8 cellular contexts compared by ENCODE assay signal in the genomic region with DNA sequence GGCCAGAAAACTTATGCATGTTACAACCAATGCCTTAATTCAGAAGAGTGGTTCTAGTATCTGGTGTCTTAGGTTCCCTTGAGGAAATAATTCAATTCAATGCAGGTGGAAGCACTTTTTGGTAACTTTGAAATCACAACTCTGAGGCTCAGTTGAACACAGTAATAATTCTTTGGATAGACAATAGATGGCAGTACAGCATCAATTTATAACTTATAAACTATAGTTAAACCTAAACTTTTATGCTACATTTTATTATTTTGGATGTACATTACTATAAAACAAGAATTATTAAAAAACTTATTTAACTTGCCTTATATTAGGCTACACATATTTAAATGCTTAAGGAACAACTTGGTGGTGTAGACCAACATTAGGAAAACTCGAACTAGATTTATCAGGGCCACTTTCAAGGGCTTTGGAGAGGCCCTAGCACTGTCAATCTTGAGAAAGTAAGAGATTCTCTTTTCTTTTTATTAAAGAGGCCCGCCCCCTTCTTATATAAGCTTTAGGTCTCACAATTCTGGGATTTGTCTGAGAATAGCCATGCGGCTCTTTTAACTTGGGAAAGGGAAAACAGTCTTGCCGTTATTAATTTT.
A peak's percentile ranks its signal among the peaks of the same experiment; 100 is the strongest.
DNase-seq lines count a peak whose midpoint lies in the region; ATAC-seq and TF ChIP-seq lines count a peak whose summit lies in the region.

No MANE protein-coding gene starts in this region.

- H3K4me3 Mint-ChIP-seq in WTC11, result no peak overlapping the region

- POLR2A ChIA-PET in WTC11 (lab: Charles Lee), result no interaction called here

- 43% methylated on average over 4 of the region's 4 CpGs for WGBS in right lobe of liver (ENCODE audit: insufficient coverage, low coverage, low lambda C conversion rate, missing lambda C conversion rate)

- no peaks in the 10 kb centered on the region for H3K9me3 ChIP-seq in BLaER1 treated with 17β-estradiol and CSF1 and Interleukin-3, amounts not matched to agents 10 nM and 100 nM (replicated peaks in 1 of 11)
- H3K9me3 ChIP-seq in right lobe of liver, result no peaks in the 10 kb centered on the region

- CTCF ChIA-PET in WTC11 (lab: Charles Lee), result interaction anchor here (1.0 to 2.3 kb wide), 5 partner anchors 63 to 533 kb away, joined by 3 to 6 read pairs (median 4); no protein-coding TSS in a partner anchor

- no peaks in the 10 kb centered on the region for H3K36me3 Mint-ChIP-seq in WTC11

- H4K20me1 ChIP-seq in BLaER1 treated with 17β-estradiol and CSF1 and Interleukin-3, amounts not matched to agents 10 nM and 100 nM, result no peaks in the 10 kb centered on the region

- no peak for TF ChIP-seq POLR2A in right lobe of liver (IDR thresholded peaks at IDR 0.05)

- H3K4me2 ChIP-seq in BLaER1 treated with 17β-estradiol and CSF1 and Interleukin-3, amounts not matched to agents 10 nM and 100 nM, result peak overlapping the region in 6 of 11 experiments; percentile 13 to 30 (median 20); a peak in 7 of 22 replicates

- TF ChIP-seq CTCF in WTC11 (IDR thresholded peaks at IDR 0.05) (peak; percentile 25; the same call in 1 of the 2 replicates), right lobe of liver (IDR thresholded peaks at IDR 0.05) (peak; percentile 44 to 59 (median 53))

- H3K9ac ChIP-seq in BLaER1 treated with 17β-estradiol and CSF1 and Interleukin-3, amounts not matched to agents 10 nM and 100 nM, result no peak overlapping the region

- intact Hi-C loops in right lobe of liver (cut with DNase I), result loop anchor here in 1 of 2 donors (5.0 kb wide), 1 partner anchor 121 kb away; no protein-coding TSS in a partner anchor

- H3K4me3 ChIP-seq in BLaER1 treated with 17β-estradiol and CSF1 and Interleukin-3, amounts not matched to agents 10 nM and 100 nM, result no peak overlapping the region
- H3K4me3 ChIP-seq in right lobe of liver, result no peak overlapping the region

- no peak overlapping the region for H3K27ac Mint-ChIP-seq in WTC11

- no peaks in the 10 kb centered on the region for H3K9me3 Mint-ChIP-seq in WTC11

- no peaks in the 10 kb centered on the region for H3K36me3 ChIP-seq in BLaER1 treated with 17β-estradiol and CSF1 and Interleukin-3, amounts not matched to agents 10 nM and 100 nM
- no peaks in the 10 kb centered on the region for H3K36me3 ChIP-seq in right lobe of liver

- H3K27ac ChIP-seq in BLaER1 treated with 17β-estradiol and CSF1 and Interleukin-3, amounts not matched to agents 10 nM and 100 nM, result peak overlapping the region in 2 of 11 experiments; percentile 8 to 57; a peak in 4 of 22 replicates
- no peak overlapping the region for H3K27ac ChIP-seq in right lobe of liver

- H3K4me1 ChIP-seq in BLaER1 treated with 17β-estradiol and CSF1 and Interleukin-3, amounts not matched to agents 10 nM and 100 nM, result peaks cover 36 to 60% (median 40%) of the 10 kb centered on the region in 10 experiments
- peaks cover 0 to 6% (median 0%) of the 10 kb centered on the region in 4 donors for H3K4me1 ChIP-seq in right lobe of liver

- H3K27me3 Mint-ChIP-seq in WTC11 (ENCODE audit: low read depth), result no peaks in the 10 kb centered on the region

- peaks cover 14% of the 10 kb centered on the region for H3K4me1 Mint-ChIP-seq in WTC11

- H3K27me3 ChIP-seq in BLaER1 treated with 17β-estradiol and CSF1 and Interleukin-3, amounts not matched to agents 10 nM and 100 nM, result no peaks in the 10 kb centered on the region
- no peaks in the 10 kb centered on the region for H3K27me3 ChIP-seq in right lobe of liver

- ATAC-seq in WTC11 (peak; percentile 36; the same call in 1 of the 2 replicates), right lobe of liver (peak; percentile 36 to 69 (median 46)), GM18498 (IDR thresholded peaks at IDR 0.05; ENCODE audit: unreplicated experiment) (no peak), GM21423 (IDR thresholded peaks at IDR 0.05; ENCODE audit: unreplicated experiment) (no peak)

- DNase-seq in HT1080 (ENCODE audit: low read depth) (peak; percentile 13), WTC11 (ENCODE audit: low spot score) (no peak), right lobe of liver (no peak), anterior cingulate cortex (lab: John Stamatoyannopoulos, UW) (no peak)
- no peak for DNase-seq in stimulated activated CD4-positive, alpha-beta T cell treated with anti-CD3 and anti-CD28 coated beads, Interleukin-1b, Interleukin-23, amount 100 ng/mL, for 48 hours

TF ChIP-seq in WTC11, 78 proteins besides CTCF, POLR2A, EP300 and RAD21:
- TF ChIP-seq, protein P1, sequence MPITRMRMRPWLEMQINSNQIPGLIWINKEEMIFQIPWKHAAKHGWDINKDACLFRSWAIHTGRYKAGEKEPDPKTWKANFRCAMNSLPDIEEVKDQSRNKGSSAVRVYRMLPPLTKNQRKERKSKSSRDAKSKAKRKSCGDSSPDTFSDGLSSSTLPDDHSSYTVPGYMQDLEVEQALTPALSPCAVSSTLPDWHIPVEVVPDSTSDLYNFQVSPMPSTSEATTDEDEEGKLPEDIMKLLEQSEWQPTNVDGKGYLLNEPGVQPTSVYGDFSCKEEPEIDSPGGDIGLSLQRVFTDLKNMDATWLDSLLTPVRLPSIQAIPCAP (CRISPR knock-in tag; IDR thresholded peaks at IDR 0.05), result no peak

Comparison
In these comparisons a context has a peak if more than half of its experiments do, and no peak if none do; other contexts are left out.
1. ATAC-seq: peak in WTC11 (single experiment) and right lobe of liver (4 of 4); none in GM18498 (single experiment) and GM21423 (single experiment).